In the genomic region with DNA sequence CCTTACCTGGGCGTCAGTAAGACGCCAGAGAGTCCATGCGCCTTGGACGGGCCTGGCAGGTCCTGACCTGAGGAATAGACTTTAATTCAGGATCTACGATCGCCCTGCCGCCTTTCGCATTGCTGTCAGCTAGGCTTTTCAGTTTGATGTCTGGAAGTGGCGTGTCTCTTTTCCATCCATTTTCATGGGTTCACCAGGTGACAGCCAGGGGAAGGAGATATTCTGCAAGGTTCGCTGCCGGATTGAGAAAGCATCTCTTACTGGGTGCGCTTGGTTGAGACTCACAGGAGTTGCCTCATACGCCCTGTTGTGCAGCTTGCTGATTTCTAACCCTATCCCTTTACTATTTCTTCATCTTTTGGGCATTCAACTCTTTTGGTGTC, we compare ENCODE assay signal across 10 cellular contexts. TPM values are rescaled to one million over a fixed set of nuclear protein-coding genes. Genes with fewer than 3 reads are reported as not detected.
DNase-seq lines count a peak whose midpoint lies in the region; ATAC-seq and TF ChIP-seq lines count a peak whose summit lies in the region.
"Had no signal": no experiment of that assay in that cellular context is flagged by ENCODE, and none has a peak within 500 bp of the region (broad histone marks: within the 10 kb centered on the region; RNA-seq: fewer than 3 reads in every experiment).

No MANE protein-coding gene starts in this region.

- no peak for TF ChIP-seq POLR2A in Peyer's patch (IDR thresholded peaks at IDR 0.05)

- H3K27ac ChIP-seq in Peyer's patch: peak overlapping the region in 1 of 4 donors; percentile 28

- no peak overlapping the region for H3K27ac Mint-ChIP-seq in glutamatergic neuron (ENCODE audit: unreplicated experiment)
- H3K27ac Mint-ChIP-seq: activated naive CD8-positive, alpha-beta T cell had no signal

- DNase-seq in Peyer's patch (no peak), glutamatergic neuron (no peak), sciatic nerve (ENCODE audit: low spot score) (no peak), middle frontal gyrus (ENCODE audit: extremely low spot score, low spot score) (no peak), GDM1 (lab: John Stamatoyannopoulos, UW) (no peak), NCI-H526 treated with DMSO at 0.1 percent for 48 hours (lab: John Stamatoyannopoulos, UW) (no peak)
- no peak for DNase-seq in activated CD4-positive, alpha-beta T cell treated with anti-CD3 and anti-CD28 coated beads for 4 hours

- TF ChIP-seq CTCF in Peyer's patch (IDR thresholded peaks at IDR 0.05) (no peak), glutamatergic neuron (IDR thresholded peaks at IDR 0.05; ENCODE audit: partially characterized antibody, unreplicated experiment) (no peak)

- H3K4me1 Mint-ChIP-seq in glutamatergic neuron (ENCODE audit: low read depth, unreplicated experiment): peaks cover 5% of the 10 kb centered on the region

- no peaks in the 10 kb centered on the region for H3K36me3 Mint-ChIP-seq in glutamatergic neuron (ENCODE audit: unreplicated experiment)
- H3K36me3 Mint-ChIP-seq: activated naive CD8-positive, alpha-beta T cell had no signal

- no peaks in the 10 kb centered on the region for H3K36me3 ChIP-seq in Peyer's patch

- intact Hi-C loops in sciatic nerve (cut with DNase I): no loop called here

- no peaks in the 10 kb centered on the region for H3K4me1 ChIP-seq in Peyer's patch

- peaks cover 3% of the 10 kb centered on the region for H3K27me3 Mint-ChIP-seq in glutamatergic neuron (ENCODE audit: unreplicated experiment)

- no peaks in the 10 kb centered on the region for H3K9me3 Mint-ChIP-seq in glutamatergic neuron (ENCODE audit: unreplicated experiment)

- peak overlapping the region; percentile 22 to 53 (median 36) for H3K4me3 ChIP-seq in Peyer's patch

- peak overlapping the region; percentile 95 for H3K4me3 Mint-ChIP-seq in glutamatergic neuron (ENCODE audit: unreplicated experiment)

- no peaks in the 10 kb centered on the region for H3K27me3 ChIP-seq in Peyer's patch

- H3K9me3 ChIP-seq in Peyer's patch: no peaks in the 10 kb centered on the region

- peak; percentile 9 for ATAC-seq in GM18502 (IDR thresholded peaks at IDR 0.05; ENCODE audit: poor library complexity, unreplicated experiment)
- peak; percentile 31 for ATAC-seq in sciatic nerve

RNA-seq across cellular contexts. Expression of a gene that starts 7.4 kb away (rescaled TPM):
- total RNA-seq in Peyer's patch (1 to 10 TPM in 1 of 4 donors, under 1 TPM in 3; 0.53 to 3.3 (median 0.88) TPM), glutamatergic neuron (ENCODE audit: unreplicated experiment) (9.9 TPM), sciatic nerve (12.6 TPM)
- total RNA-seq: T-helper 2 cell treated with Interferon-gamma antibody and Interleukin-4, amounts not matched to agents 100 ng/mL and 5 ng/mL, for 36 hours had no signal
